8 cellular contexts compared by ENCODE assay signal in the genomic region with DNA sequence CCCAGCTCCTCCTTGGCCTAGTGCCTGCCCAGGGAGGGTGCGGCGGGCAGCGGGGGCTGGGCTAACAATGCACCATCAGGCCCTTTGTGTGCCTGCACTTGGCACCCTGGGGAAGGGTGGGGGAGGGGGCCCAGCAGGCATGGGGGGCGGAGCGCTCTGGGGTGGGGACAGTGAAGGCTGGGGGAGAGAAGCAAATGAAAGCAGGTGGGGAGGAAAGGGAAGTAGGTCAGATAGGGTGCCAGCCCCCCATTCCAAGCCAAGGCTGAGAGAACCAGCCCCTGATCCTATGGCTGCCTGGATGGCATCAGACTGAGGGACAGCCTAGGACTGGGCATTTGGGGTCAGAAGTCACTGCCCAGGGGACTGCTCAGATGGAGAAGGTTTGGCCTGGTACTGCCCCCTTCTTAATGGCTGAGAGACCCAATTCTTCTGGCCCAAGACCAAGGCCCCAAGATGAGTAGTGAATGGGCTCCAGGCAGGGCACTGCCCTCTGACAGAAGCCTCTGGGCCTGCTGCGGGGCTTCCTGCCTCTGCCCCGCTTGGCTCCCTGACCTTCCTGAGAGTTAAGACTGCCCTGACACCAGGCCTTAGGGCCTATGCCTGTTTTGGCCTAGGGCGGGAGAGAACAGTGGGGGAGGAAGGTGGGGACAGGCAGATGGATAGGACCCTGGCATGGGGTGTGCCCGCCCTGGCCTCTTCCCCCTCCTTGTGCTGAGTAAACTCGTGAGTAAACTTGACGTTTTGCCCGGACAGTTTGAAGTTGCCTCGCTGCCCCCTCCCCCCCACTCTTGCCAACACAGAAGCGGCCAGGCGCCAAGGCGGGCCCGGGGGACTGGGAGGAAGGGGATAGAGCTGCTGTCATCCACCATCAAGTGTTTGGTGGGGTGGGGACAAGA. TPM values are rescaled to one million over a fixed set of nuclear protein-coding genes. Genes with fewer than 3 reads are reported as not detected.
DNase-seq lines count a peak whose midpoint lies in the region; ATAC-seq, FAIRE-seq and TF ChIP-seq lines count a peak whose summit lies in the region.

No MANE protein-coding gene starts in this region.

- no peak for DNase-seq in activated T-cell treated with anti-CD3 and anti-CD28 coated beads, Interleukin-2, amount 50 U/mL, for 4 hours
- DNase-seq in activated T-cell treated with anti-CD3 and anti-CD28 coated beads, Interleukin-2, amount 50 U/mL, for 1 hour, result no peak
- peak; percentile 81 to 92 (median 88) for DNase-seq in body of pancreas
- DNase-seq in lung (ENCODE audit: low spot score), result peak; percentile 82
- peak in 1 of 2 donors; percentile 58 for DNase-seq in tibial nerve (ENCODE audit: low spot score in 2 of 2)
- DNase-seq in central memory CD4-positive, alpha-beta T cell, result no peak
- DNase-seq in SKM-1 (lab: John Stamatoyannopoulos, UW; ENCODE audit: unreplicated experiment), result no peak
- DNase-seq in D721Med (ENCODE audit: insufficient read length, low spot score), result no peak

- H3K4me3 Mint-ChIP-seq in activated T-cell treated with anti-CD3 and anti-CD28 coated beads, Interleukin-2, amount 50 U/mL, for 4 hours, result peak overlapping the region; percentile 26

- peak; percentile 24 to 60 (median 51) for TF ChIP-seq POLR2A in body of pancreas (IDR thresholded peaks at IDR 0.05)
- no peak for TF ChIP-seq POLR2A in tibial nerve (IDR thresholded peaks at IDR 0.05)

- H3K27me3 Mint-ChIP-seq in activated T-cell treated with anti-CD3 and anti-CD28 coated beads, Interleukin-2, amount 50 U/mL, for 4 hours (ENCODE audit: low read depth), result no peaks in the 10 kb centered on the region

- TF ChIP-seq EP300 in tibial nerve (IDR thresholded peaks at IDR 0.05), result peak; percentile 18 to 40

- WGBS in body of pancreas, 2 donors, result 2 to 12% methylated on average over 6 to 17 of the region's 17 CpGs
- 27 to 31% methylated on average over 17 of the region's 17 CpGs for WGBS in lung, 2 donors
- 23 to 31% methylated on average over 14 to 17 of the region's 17 CpGs for WGBS in tibial nerve, 2 donors

- no peak for ATAC-seq in activated T-cell treated with anti-CD3 and anti-CD28 coated beads, Interleukin-2, amount 50 U/mL, for 4 hours
- no peak for ATAC-seq in body of pancreas
- no peak for ATAC-seq in lung (ENCODE audit: insufficient read depth, low FRiP score)

- H3K27ac ChIP-seq in body of pancreas, result peak overlapping the region; percentile 90 to 100 (median 98)
- peak overlapping the region; percentile 89 to 97 for H3K27ac ChIP-seq in lung (ENCODE audit: low read depth in 1 of 2, low read length in 1 of 2)
- H3K27ac ChIP-seq in tibial nerve, result peak overlapping the region; percentile 88 to 99 (median 98)

- H3K4me1 ChIP-seq in body of pancreas, result peaks cover 62% of the 10 kb centered on the region
- peaks cover 10 to 38% of the 10 kb centered on the region in 2 donors for H3K4me1 ChIP-seq in lung (ENCODE audit: control insufficient read depth in 2 of 2, insufficient read depth in 2 of 2, low read length in 2 of 2)
- peaks cover 0 to 66% (median 57%) of the 10 kb centered on the region in 4 donors for H3K4me1 ChIP-seq in tibial nerve

- peaks cover 1% of the 10 kb centered on the region for H3K36me3 Mint-ChIP-seq in activated T-cell treated with anti-CD3 and anti-CD28 coated beads, Interleukin-2, amount 50 U/mL, for 4 hours (ENCODE audit: insufficient read depth)

- FAIRE-seq in D721Med (lab: Jason Lieb, UNC), result no peak

- H3K9me3 Mint-ChIP-seq in activated T-cell treated with anti-CD3 and anti-CD28 coated beads, Interleukin-2, amount 50 U/mL, for 4 hours, result no peaks in the 10 kb centered on the region

- H3K9me3 ChIP-seq in body of pancreas, result no peaks in the 10 kb centered on the region
- no peaks in the 10 kb centered on the region for H3K9me3 ChIP-seq in lung (ENCODE audit: control insufficient read depth in 2 of 2, insufficient read depth in 1 of 2, low read length in 1 of 2)
- H3K9me3 ChIP-seq in tibial nerve, result no peaks in the 10 kb centered on the region

- H3K27me3 ChIP-seq in body of pancreas, result no peaks in the 10 kb centered on the region
- no peaks in the 10 kb centered on the region for H3K27me3 ChIP-seq in lung (ENCODE audit: control insufficient read depth, insufficient read depth)
- H3K27me3 ChIP-seq in tibial nerve, result no peaks in the 10 kb centered on the region

- no peak for TF ChIP-seq CTCF in body of pancreas (IDR thresholded peaks at IDR 0.05)
- no peak for TF ChIP-seq CTCF in lung (IDR thresholded peaks at IDR 0.05; ENCODE audit: control extremely low read depth, extremely low read depth)
- no peak for TF ChIP-seq CTCF in tibial nerve (IDR thresholded peaks at IDR 0.05)
- TF ChIP-seq CTCF in D721Med (IDR thresholded peaks at IDR 0.05; ENCODE audit: insufficient read depth, missing control alignments), result no peak

- no peaks in the 10 kb centered on the region for H3K36me3 ChIP-seq in body of pancreas (replicated peaks in 1 of 2; ENCODE audit: insufficient read depth in 1 of 2, low read depth in 2 of 2)
- H3K36me3 ChIP-seq in lung (ENCODE audit: control insufficient read depth in 2 of 2, insufficient read depth in 2 of 2, low read length in 2 of 2), result no peaks in the 10 kb centered on the region
- H3K36me3 ChIP-seq in tibial nerve, result no peaks in the 10 kb centered on the region

- intact Hi-C loops in body of pancreas (cut with DNase I), result no loop called here

- H3K4me1 Mint-ChIP-seq in activated T-cell treated with anti-CD3 and anti-CD28 coated beads, Interleukin-2, amount 50 U/mL, for 4 hours (ENCODE audit: low read depth), result peaks cover 49% of the 10 kb centered on the region

- H3K4me3 ChIP-seq in body of pancreas (no peak overlapping the region), lung (no peak overlapping the region), tibial nerve (peak overlapping the region in 3 of 4 donors; percentile 58 to 94 (median 85))

RNA-seq across cellular contexts. Expression of a gene that starts 2.7 kb away (rescaled TPM):
- 10 to 100 TPM; 40.6 to 76.0 (median 52.2) TPM for total RNA-seq in activated T-cell treated with anti-CD3 and anti-CD28 coated beads, Interleukin-2, amount 50 U/mL, for 4 hours
- total RNA-seq in body of pancreas (10 to 100 TPM; 30.1 to 34.3 TPM), lung (10 to 100 TPM; 41.9 to 83.3 TPM), tibial nerve (10 to 100 TPM; 44.6 to 53.4 (median 49.5) TPM)
- polyA plus RNA-seq in lung, result 10 to 100 TPM; 52.6 to 57.8 TPM

RNA-seq across cellular contexts. Expression of a gene that starts 11.9 kb away (rescaled TPM):
- under 1 TPM in 2 of 3 donors, not detected in 1; 0.40 to 0.50 TPM for total RNA-seq in activated T-cell treated with anti-CD3 and anti-CD28 coated beads, Interleukin-2, amount 50 U/mL, for 4 hours
- not detected for total RNA-seq in body of pancreas
- under 1 TPM in 1 of 2 donors, not detected in 1; 0.89 TPM for total RNA-seq in lung
- polyA plus RNA-seq in lung, result under 1 TPM in 1 of 2 donors, not detected in 1; 0.31 TPM
- 1 to 10 TPM in 1 of 4 donors, not detected in 3; 1.5 TPM for total RNA-seq in tibial nerve

RNA-seq across cellular contexts. Expression of a gene that starts 22.2 kb away (rescaled TPM):
- total RNA-seq in activated T-cell treated with anti-CD3 and anti-CD28 coated beads, Interleukin-2, amount 50 U/mL, for 4 hours, result 100 to 1,000 TPM; 108 to 109 (median 108) TPM
- total RNA-seq in body of pancreas, result 10 to 100 TPM; 10.1 to 51.4 TPM
- total RNA-seq in lung, result 10 to 100 TPM; 10.9 to 37.0 TPM
- 10 to 100 TPM; 29.3 to 31.9 TPM for polyA plus RNA-seq in lung
- 10 to 100 TPM; 17.4 to 33.6 (median 23.6) TPM for total RNA-seq in tibial nerve

RNA-seq across cellular contexts. Expression of a gene that starts 28.3 kb away (rescaled TPM):
- under 1 TPM in 1 of 3 donors, not detected in 2; 0.08 TPM for total RNA-seq in activated T-cell treated with anti-CD3 and anti-CD28 coated beads, Interleukin-2, amount 50 U/mL, for 4 hours
- total RNA-seq in body of pancreas (1 to 10 TPM in 1 of 2 donors, under 1 TPM in 1; 0.33 to 1.8 TPM), lung (1 to 10 TPM in 1 of 2 donors, under 1 TPM in 1; 0.31 to 1.7 TPM), tibial nerve (1 to 10 TPM in 3 of 4 donors, under 1 TPM in 1; 0.90 to 4.2 (median 1.7) TPM)
- polyA plus RNA-seq in lung, result 1 to 10 TPM in 1 of 2 donors, under 1 TPM in 1; 0.77 to 1.7 TPM

RNA-seq across cellular contexts. Expression of a gene that starts 28.3 kb away (rescaled TPM):
- total RNA-seq in activated T-cell treated with anti-CD3 and anti-CD28 coated beads, Interleukin-2, amount 50 U/mL, for 4 hours, result not detected
- total RNA-seq in body of pancreas (not detected), lung (under 1 TPM in 1 of 2 donors, not detected in 1; 0.20 TPM), tibial nerve (1 to 10 TPM in 1 of 4 donors, under 1 TPM in 2, not detected in 1; 0.21 to 3.5 (median 0.90) TPM)
- polyA plus RNA-seq in lung, result under 1 TPM in 1 of 2 donors, not detected in 1; 0.08 TPM

Comparison
In these comparisons a context has a peak if more than half of its experiments do, and no peak if none do; other contexts are left out.
1. DNase-seq: peak in body of pancreas (4 of 4) and lung (single experiment); none in activated T-cell treated with anti-CD3 and anti-CD28 coated beads, Interleukin-2, amount 50 U/mL, for 4 hours (single experiment), activated T-cell treated with anti-CD3 and anti-CD28 coated beads, Interleukin-2, amount 50 U/mL, for 1 hour (single experiment), central memory CD4-positive, alpha-beta T cell (single experiment), SKM-1 (single experiment) and D721Med (single experiment).
2. H3K4me3 ChIP-seq: peak in tibial nerve (3 of 4); none in body of pancreas (0 of 2) and lung (single experiment).
3. POLR2A ChIP-seq: peak in body of pancreas (3 of 3); none in tibial nerve (0 of 2).
4. Peak in every context shown above with its lines, with median percentiles within 50 percentile points of each other: H3K27ac ChIP-seq.